18 cellular contexts compared by ENCODE assay signal in genomic region chr5:98497391-98497790, GRCh38.
A peak's percentile ranks its signal among the peaks of the same experiment; 100 is the strongest.
DNase-seq lines count a peak whose midpoint lies in the region; ATAC-seq and TF ChIP-seq lines count a peak whose summit lies in the region.
"Had no signal": no experiment of that assay in that cellular context is flagged by ENCODE, and none has a peak within 500 bp of the region (broad histone marks: within the 10 kb centered on the region; RNA-seq: fewer than 3 reads in every experiment).

No MANE protein-coding gene starts in this region.

- no peak overlapping the region for H3K4me3 ChIP-seq in osteoblast (ENCODE audit: insufficient read depth, low read length)
- no peak overlapping the region for H3K4me3 ChIP-seq in HAP-1
- H3K4me3 ChIP-seq: GM23338 had no signal

- H3K36me3 ChIP-seq in osteoblast (ENCODE audit: insufficient read depth, low read length) (no peaks in the 10 kb centered on the region), HAP-1 (replicated peaks) (no peaks in the 10 kb centered on the region)

- no peak overlapping the region for H3K27ac ChIP-seq in osteoblast (ENCODE audit: low read depth, low read length)
- H3K27ac ChIP-seq: RWPE1 had no signal

- H3K4me1 ChIP-seq in osteoblast (ENCODE audit: insufficient read depth, low read length) (peaks cover 2% of the 10 kb centered on the region), HAP-1 (no peaks in the 10 kb centered on the region; the same call in 1 of the 2 replicates)

- no peak for TF ChIP-seq CTCF in osteoblast (IDR thresholded peaks at IDR 0.05; ENCODE audit: extremely low read depth, low read depth, low read length)

- H3K79me2 ChIP-seq in osteoblast (ENCODE audit: insufficient read depth, low read length): no peaks in the 10 kb centered on the region

- no peak overlapping the region for H3K4me2 ChIP-seq in osteoblast (ENCODE audit: insufficient read depth, low read length)
- H3K4me2 ChIP-seq: GM23338 had no signal

- H4K20me1 ChIP-seq in osteoblast (ENCODE audit: insufficient read depth, low read length): no peaks in the 10 kb centered on the region

- no peaks in the 10 kb centered on the region for H3K9me3 ChIP-seq in osteoblast (ENCODE audit: low read depth, low read length)
- H3K9me3 ChIP-seq in HAP-1: no peaks in the 10 kb centered on the region; the same call in 1 of the 2 replicates

- ATAC-seq in HG03342 (IDR thresholded peaks at IDR 0.05; ENCODE audit: unreplicated experiment): no peak
- ATAC-seq: GM23338 had no signal

- DNase-seq in HT1080 (ENCODE audit: low read depth): peak; percentile 15
- peak; percentile 11 for DNase-seq in astrocyte of the hippocampus (ENCODE audit: low read depth, low spot score)
- peak; percentile 10 for DNase-seq in glomerular endothelial cell (ENCODE audit: extremely low read depth, low read depth, low spot score)
- no peak for DNase-seq in osteoblast (ENCODE audit: insufficient read length, low spot score, missing footprints)
- no peak for DNase-seq in HAP-1 (ENCODE audit: low spot score in 2 of 2)
- no peak for DNase-seq in DMS79 treated with DMSO at 0.1 percent for 48 hours (lab: John Stamatoyannopoulos, UW)
- no peak for DNase-seq in DMS 273 (lab: John Stamatoyannopoulos, UW; ENCODE audit: unreplicated experiment)
- DNase-seq: Calu3; CD4-positive, alpha-beta memory T cell; Kasumi-1; MV-4-11; NCI-H1417 treated with DMSO at 0.1 percent for 48 hours; NCI-H2029; NCI-H748 treated with DMSO at 0.1 percent for 48 hours; OCI-M1 had no signal

- H3K27me3 ChIP-seq in osteoblast (ENCODE audit: insufficient read depth, low read length) (no peaks in the 10 kb centered on the region), HAP-1 (ENCODE audit: low read depth) (no peaks in the 10 kb centered on the region)

- peak overlapping the region; percentile 74 for H2AFZ ChIP-seq in osteoblast (ENCODE audit: low read length)
- H2AFZ ChIP-seq: GM23338 had no signal

- in situ Hi-C loops in HAP-1 (cut with MboI; ENCODE audit: low sequenced_read_pairs): no loop called here

Comparison
In these comparisons a context has a peak if more than half of its experiments do, and no peak if none do; other contexts are left out.
1. DNase-seq: peak in HT1080 (single experiment), astrocyte of the hippocampus (single experiment) and glomerular endothelial cell (single experiment); none in osteoblast (single experiment), HAP-1 (0 of 2), DMS79 treated with DMSO at 0.1 percent for 48 hours (single experiment) and DMS 273 (single experiment).